1 cellular context compared by ENCODE assay signal in genomic region chr3:77309460-77309859, GRCh38.
TF ChIP-seq lines count a peak whose summit lies in the region.

No MANE protein-coding gene starts in this region.

TF ChIP-seq in IMR-90, 13 proteins besides CTCF, POLR2A, EP300 and RAD21 (continued from another document):
- TF ChIP-seq CHD1 (IDR thresholded peaks at IDR 0.05; ENCODE audit: low read depth, low read length) (no peak), MAZ (IDR thresholded peaks at IDR 0.05; ENCODE audit: borderline replicate concordance, low read depth, low read length) (no peak), FOS (IDR thresholded peaks at IDR 0.05; ENCODE audit: low read depth, low read length) (0 out of 2 replicates have a peak, but pooled peaks have one; percentile 17), CEBPB (IDR thresholded peaks at IDR 0.05; ENCODE audit: low read depth, low read length) (no peak), NFE2L2 (IDR thresholded peaks at IDR 0.05; ENCODE audit: low read depth, low read length) (no peak), USF2 (IDR thresholded peaks at IDR 0.05; ENCODE audit: low read depth, low read length) (no peak), SMC3 (IDR thresholded peaks at IDR 0.05; ENCODE audit: low read depth, low read length) (no peak), MXI1 (IDR thresholded peaks at IDR 0.05; ENCODE audit: borderline replicate concordance, low read depth, low read length) (no peak)
TF ChIP-seq in IMR-90: peak in this region for 1.
